In genomic region chrX:32246675-32247074, GRCh38 we compare ENCODE assay signal across 8 cellular contexts.
DNase-seq lines count a peak whose midpoint lies in the region; ATAC-seq and TF ChIP-seq lines count a peak whose summit lies in the region.
"Not testable (repeated sequence)": the region's sequence is repeated elsewhere in the genome, so short reads cannot be mapped to it uniquely, and the experiment has no call there.

No MANE protein-coding gene starts in this region.

- POLR2A ChIA-PET in WTC11 (lab: Charles Lee) = not testable (repeated sequence)

- 13 to 34% (median 20%) methylated on average over 3 to 4 of the region's 4 CpGs for WGBS in stomach, 5 donors

- CTCF ChIA-PET in WTC11 (lab: Charles Lee) = interaction anchor here (0.6 kb wide), 1 partner anchor 300 kb away, joined by 3 read pairs; no protein-coding TSS in a partner anchor

- H3K4me3 ChIP-seq in stomach = not testable (repeated sequence)

- H3K9me3 Mint-ChIP-seq in WTC11 = not testable (repeated sequence)

- not testable (repeated sequence) for TF ChIP-seq EP300 in stomach (IDR thresholded peaks at IDR 0.05)

- H3K27me3 Mint-ChIP-seq in WTC11 (ENCODE audit: low read depth) = not testable (repeated sequence)

- not testable (repeated sequence) for H3K27ac ChIP-seq in epithelial cell of prostate, stomach

- not testable (repeated sequence) for H3K4me3 Mint-ChIP-seq in WTC11

- DNase-seq in DMS53 (lab: John Stamatoyannopoulos, UW) (peak; percentile 62), HT1080 (ENCODE audit: low read depth) (peak; percentile 37), NCI-H748 (lab: John Stamatoyannopoulos, UW; ENCODE audit: unreplicated experiment) (peak; percentile 8), WTC11 (ENCODE audit: low spot score) (peak; percentile 9), epithelial cell of prostate (ENCODE audit: low read depth, low spot score) (peak; percentile 0), left lobe of liver (ENCODE audit: low spot score) (peak; percentile 48), stomach (peak; percentile 38)

- not testable (repeated sequence) for TF ChIP-seq POLR2A in stomach (IDR thresholded peaks at IDR 0.05)

- H3K4me1 Mint-ChIP-seq in WTC11 = not testable (repeated sequence)

- intact Hi-C loops in stomach (cut with DNase I; ENCODE audit: low total_unique reads) = not testable (repeated sequence)

- H3K27me3 ChIP-seq in stomach = not testable (repeated sequence)

- not testable (repeated sequence) for H3K36me3 Mint-ChIP-seq in WTC11

- H3K36me3 ChIP-seq in stomach = not testable (repeated sequence)

- ATAC-seq in GM18909 (IDR thresholded peaks at IDR 0.05; ENCODE audit: poor library complexity, unreplicated experiment) = peak; percentile 68
- ATAC-seq in WTC11 = 0 out of 2 replicates have a peak, but pooled peaks have one; percentile 38
- ATAC-seq in left lobe of liver = peak; percentile 87

- H3K27ac Mint-ChIP-seq in WTC11 = not testable (repeated sequence)

- H3K9me3 ChIP-seq in stomach = not testable (repeated sequence)

- not testable (repeated sequence) for TF ChIP-seq CTCF in WTC11 (IDR thresholded peaks at IDR 0.05)
- peak in 3 of 7 experiments; percentile 29 to 42 (median 34) for TF ChIP-seq CTCF in stomach (IDR thresholded peaks at IDR 0.05)

- H3K4me1 ChIP-seq in stomach = not testable (repeated sequence)

Comparison
In these comparisons a context has a peak if more than half of its experiments do, and no peak if none do; other contexts are left out.
1. DNase-seq: peak in every context shown above with its lines; median percentile 62 in DMS53; 48 in left lobe of liver; 38 in stomach; 37 in HT1080; 9 in WTC11; 8 in NCI-H748; 0 in epithelial cell of prostate.